ENCODE assay signal across 30 cellular contexts in the genomic region with DNA sequence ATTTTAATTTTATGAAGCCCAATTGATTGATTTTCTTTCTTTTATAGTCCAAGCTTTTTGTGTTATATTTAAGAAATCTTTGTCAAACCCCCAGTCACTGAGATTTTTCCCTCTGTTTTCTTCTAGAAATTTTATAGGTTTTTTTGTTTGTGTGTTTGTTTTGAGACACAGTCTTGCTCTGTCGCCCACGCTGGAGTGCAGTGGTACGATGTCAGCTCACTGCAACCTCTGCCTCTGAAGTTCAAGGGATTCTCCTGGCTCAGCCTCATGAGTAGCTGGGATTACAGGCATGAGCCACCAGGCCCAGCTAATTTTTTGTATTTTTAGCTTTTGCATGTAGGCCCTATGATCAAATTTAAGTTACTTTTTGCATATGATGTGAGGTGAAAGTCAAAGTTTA. TPM values are rescaled to one million over a fixed set of nuclear protein-coding genes. Genes with fewer than 3 reads are reported as not detected.
DNase-seq lines count a peak whose midpoint lies in the region; ATAC-seq, FAIRE-seq and TF ChIP-seq lines count a peak whose summit lies in the region.
"Had no signal": no experiment of that assay in that cellular context is flagged by ENCODE, and none has a peak within 500 bp of the region (broad histone marks: within the 10 kb centered on the region; RNA-seq: fewer than 3 reads in every experiment).

No MANE protein-coding gene starts in this region.

- H3K79me2 ChIP-seq in OCI-LY3 (ENCODE audit: low read length) (no peaks in the 10 kb centered on the region), HepG2 (ENCODE audit: insufficient read depth, low read length) (no peaks in the 10 kb centered on the region)

- peak overlapping the region; percentile 65 for H2AFZ ChIP-seq in OCI-LY3 (ENCODE audit: low read depth, low read length)
- H2AFZ ChIP-seq in HepG2 (ENCODE audit: low read length), result peak overlapping the region; percentile 96

- POLR2A ChIA-PET in CD8-positive, alpha-beta T cell (lab: Charles Lee), result interaction anchor here (4.9 kb wide), 1 partner anchor 20 kb away, joined by 48 read pairs; a partner anchor contains a TSS
- POLR2A ChIA-PET in HepG2 (lab: Yijun Ruan, JAX), result no interaction called here

- H3K9ac ChIP-seq in OCI-LY3 (ENCODE audit: low read length) (peak overlapping the region; percentile 57), HepG2 (ENCODE audit: insufficient read depth, low read depth, low read length) (peak overlapping the region; percentile 28; the same call in 1 of the 2 replicates)

- no peaks in the 10 kb centered on the region for H4K20me1 ChIP-seq in OCI-LY3 (ENCODE audit: insufficient read depth, low read length)
- H4K20me1 ChIP-seq in HepG2 (ENCODE audit: insufficient read depth, low read length), result no peaks in the 10 kb centered on the region

- in situ Hi-C loops in HepG2 (cut with HindIII; ENCODE audit: extremely low pct_ligation_motif_present, low pct_unique_long_range_greater_than_20kb), result no loop called here

- CTCF ChIA-PET in CD8-positive, alpha-beta T cell (lab: Charles Lee), result interaction anchor here (1.2 kb wide), 1 partner anchor 56 kb away, joined by 4 read pairs; no protein-coding TSS in a partner anchor
- CTCF ChIA-PET in HepG2 (lab: Yijun Ruan, JAX; ENCODE audit: low intra/inter-chr PET ratio, low total read pairs), result no interaction called here

- no peak for TF ChIP-seq CTCF in CD8-positive, alpha-beta T cell (IDR thresholded peaks at IDR 0.05)
- no peak for TF ChIP-seq CTCF in OCI-LY3 (IDR thresholded peaks at IDR 0.05; ENCODE audit: low read depth, low read length)
- no peak for TF ChIP-seq CTCF in HepG2 (CRISPR knock-in tag; IDR thresholded peaks at IDR 0.05)
- TF ChIP-seq CTCF in gastroesophageal sphincter (IDR thresholded peaks at IDR 0.05), result no peak

- H3K9me3 Mint-ChIP-seq in CD8-positive, alpha-beta T cell, result no peaks in the 10 kb centered on the region
- H3K9me3 Mint-ChIP-seq: activated naive CD4-positive, alpha-beta T cell treated with anti-CD3 and anti-CD28 coated beads for 36 hours; H9; stimulated activated naive B cell treated with anti-CD40 and anti-IgM and Interleukin-4, amounts not matched to agents 10 μg/mL and 1 μg/mL and 100 μg/mL, for 72 hours had no signal

- H3K36me3 ChIP-seq in CD8-positive, alpha-beta T cell (ENCODE audit: insufficient read depth, low read length), result no peaks in the 10 kb centered on the region
- H3K36me3 ChIP-seq in OCI-LY3 (replicated peaks; ENCODE audit: low read depth, low read length), result no peaks in the 10 kb centered on the region
- no peaks in the 10 kb centered on the region for H3K36me3 ChIP-seq in HepG2 (replicated peaks in 1 of 2; ENCODE audit: control insufficient read depth in 1 of 2, insufficient read depth in 2 of 2, low read length in 2 of 2)
- no peaks in the 10 kb centered on the region for H3K36me3 ChIP-seq in gastroesophageal sphincter
- H3K36me3 ChIP-seq: breast epithelium, left ventricle myocardium inferior, neutrophil, right lobe of liver had no signal

- intact Hi-C loops in CD8-positive, alpha-beta T cell (cut with DNase I, micrococcal nuclease), result no loop called here
- intact Hi-C loops in HepG2 (cut with micrococcal nuclease; ENCODE audit: unreplicated experiment), result loop anchor here (2.0 kb wide), 1 partner anchor 18 kb away; no protein-coding TSS in a partner anchor

- no peak overlapping the region for H3K27ac ChIP-seq in CD8-positive, alpha-beta T cell (ENCODE audit: low read depth, low read length)
- H3K27ac ChIP-seq in OCI-LY3 (ENCODE audit: low read length), result peak overlapping the region; percentile 71
- no peak overlapping the region for H3K27ac ChIP-seq in HepG2 (ENCODE audit: extremely low read length, insufficient read depth, low read length)
- H3K27ac ChIP-seq in gastroesophageal sphincter, result no peak overlapping the region
- H3K27ac ChIP-seq: breast epithelium, epithelial cell of prostate, HL-60, left ventricle myocardium inferior, neutrophil, right lobe of liver, RWPE1, SK-N-MC, testis had no signal

- peak overlapping the region; percentile 78 for H3K4me2 ChIP-seq in OCI-LY3 (ENCODE audit: low read length)
- H3K4me2 ChIP-seq in HepG2 (ENCODE audit: low read depth, low read length), result peak overlapping the region; percentile 50

- no peak for DNase-seq in CD8-positive, alpha-beta T cell
- DNase-seq in GM12892 (ENCODE audit: insufficient read length), result no peak
- no peak for DNase-seq in HepG2 (ENCODE audit: low spot score)
- DNase-seq in nucleus accumbens (lab: John Stamatoyannopoulos, UW), result no peak
- no peak for DNase-seq in cerebellum (ENCODE audit: low spot score)
- DNase-seq: activated naive CD4-positive, alpha-beta T cell treated with anti-CD3 and anti-CD28 coated beads for 36 hours; CD4-positive, alpha-beta T cell; effector CD4-positive, alpha-beta T cell; GDM1; glutamatergic neuron; H9; islet precursor cell; left ventricle myocardium inferior; NCI-H1105; NCI-H226; NCI-H748 treated with DMSO at 0.1 percent for 48 hours; right lobe of liver; stimulated activated CD4-positive, alpha-beta T cell treated with anti-CD3 and anti-CD28 coated beads, Interleukin-12 subunit alpha, Interleukin-12 subunit beta, amount 100 ng/mL, for 4 hours; stimulated activated CD4-positive, alpha-beta T cell treated with anti-CD3 and anti-CD28 coated beads, Interleukin-4, amount 100 ng/mL, for 1 hour; stimulated activated naive B cell treated with anti-CD40 and anti-IgM and Interleukin-4, amounts not matched to agents 10 μg/mL and 1 μg/mL and 100 μg/mL, for 72 hours; testis had no signal

- ATAC-seq in CD8-positive, alpha-beta T cell, result no peak
- no peak for ATAC-seq in HepG2
- no peak for ATAC-seq in gastroesophageal sphincter
- ATAC-seq: stimulated activated naive B cell treated with anti-CD40 and anti-IgM and Interleukin-4, amounts not matched to agents 10 μg/mL and 1 μg/mL and 100 μg/mL, for 72 hours had no signal

- TF ChIP-seq EP300 in HepG2 (IDR thresholded peaks at IDR 0.05; ENCODE audit: low read depth in 2 of 2, low read length in 2 of 2) (no peak), HepG2 (CRISPR knock-in tag; IDR thresholded peaks at IDR 0.05; ENCODE audit: borderline replicate concordance) (no peak), gastroesophageal sphincter (IDR thresholded peaks at IDR 0.05) (no peak)

- no peak overlapping the region for H3K4me3 ChIP-seq in CD8-positive, alpha-beta T cell (ENCODE audit: low read depth, low read length)
- H3K4me3 ChIP-seq in OCI-LY3 (ENCODE audit: low read length), result peak overlapping the region; percentile 59
- peak overlapping the region; percentile 46 to 49 (median 46); a peak in 5 of 6 replicates for H3K4me3 ChIP-seq in HepG2 (replicated peaks in 1 of 3; ENCODE audit: insufficient read depth in 1 of 3, low read depth in 2 of 3, low read length in 3 of 3)
- H3K4me3 ChIP-seq in gastroesophageal sphincter, result no peak overlapping the region
- H3K4me3 ChIP-seq: breast epithelium, left ventricle myocardium inferior, right lobe of liver, SK-N-MC, testis had no signal

- FAIRE-seq in GM12892 (lab: Jason Lieb, UNC), result peak; percentile 88
- no peak for FAIRE-seq in HepG2 (lab: Jason Lieb, UNC)

- TF ChIP-seq POLR2A in GM12892 (IDR thresholded peaks at IDR 0.05; ENCODE audit: low read depth, low read length) (no peak), HepG2 (IDR thresholded peaks at IDR 0.05; ENCODE audit: insufficient read depth in 1 of 2, low read depth in 2 of 2, low read length in 2 of 2) (no peak), gastroesophageal sphincter (IDR thresholded peaks at IDR 0.05) (no peak)

- WGBS in HepG2 (ENCODE audit: low lambda C conversion rate), result 30% methylated on average over 3 of the region's 3 CpGs
- WGBS in gastroesophageal sphincter (ENCODE audit: low coverage in 1 of 2), 2 donors, result 78 to 100% methylated on average over 1 to 3 of the region's 3 CpGs

- TF ChIP-seq RAD21 in HepG2 (CRISPR knock-in tag; IDR thresholded peaks at IDR 0.05), result no peak

- H3K27me3 Mint-ChIP-seq in CD8-positive, alpha-beta T cell (ENCODE audit: low read depth), result no peaks in the 10 kb centered on the region
- H3K27me3 Mint-ChIP-seq: CD4-positive, alpha-beta T cell; progenitor cell of endocrine pancreas; stimulated activated naive B cell treated with anti-CD40 and anti-IgM and Interleukin-4, amounts not matched to agents 10 μg/mL and 1 μg/mL and 100 μg/mL, for 72 hours had no signal

- H3K4me1 Mint-ChIP-seq in CD8-positive, alpha-beta T cell (ENCODE audit: low read depth), result peaks cover 39% of the 10 kb centered on the region
- H3K4me1 Mint-ChIP-seq: H9 had no signal

- peak overlapping the region; percentile 14 for H3K27ac Mint-ChIP-seq in CD8-positive, alpha-beta T cell
- H3K27ac Mint-ChIP-seq: activated naive CD4-positive, alpha-beta T cell treated with anti-CD3 and anti-CD28 coated beads for 36 hours; H9; progenitor cell of endocrine pancreas; stimulated activated naive B cell treated with anti-CD40 and anti-IgM and Interleukin-4, amounts not matched to agents 10 μg/mL and 1 μg/mL and 100 μg/mL, for 72 hours had no signal

- no peaks in the 10 kb centered on the region for H3K27me3 ChIP-seq in CD8-positive, alpha-beta T cell (ENCODE audit: insufficient read depth, low read length)
- H3K27me3 ChIP-seq in OCI-LY3 (ENCODE audit: low read depth, low read length) (no peaks in the 10 kb centered on the region), HepG2 (ENCODE audit: control insufficient read depth in 1 of 2, insufficient read depth in 2 of 2, low read length in 2 of 2) (peaks cover 0 to 3% of the 10 kb centered on the region in 2 experiments; a peak in 2 of 5 replicates), gastroesophageal sphincter (no peaks in the 10 kb centered on the region)
- H3K27me3 ChIP-seq: breast epithelium, neutrophil, right lobe of liver, testis had no signal

- no TSS peak for BruUV-seq in HepG2 (replicated peaks; lab: Mats Ljungman, UMichigan)

- H3K9me3 ChIP-seq in CD8-positive, alpha-beta T cell (ENCODE audit: low read length), result no peaks in the 10 kb centered on the region
- H3K9me3 ChIP-seq in OCI-LY3 (ENCODE audit: insufficient read depth, low read length) (no peaks in the 10 kb centered on the region; the same call in 1 of the 2 replicates), HepG2 (ENCODE audit: low read length) (no peaks in the 10 kb centered on the region), gastroesophageal sphincter (no peaks in the 10 kb centered on the region)
- H3K9me3 ChIP-seq: breast epithelium, left ventricle myocardium inferior, neutrophil, right lobe of liver, testis had no signal

- no peaks in the 10 kb centered on the region for H3K36me3 Mint-ChIP-seq in CD8-positive, alpha-beta T cell
- H3K36me3 Mint-ChIP-seq: stimulated activated naive B cell treated with anti-CD40 and anti-IgM and Interleukin-4, amounts not matched to agents 10 μg/mL and 1 μg/mL and 100 μg/mL, for 72 hours had no signal

- H3K4me1 ChIP-seq in CD8-positive, alpha-beta T cell (ENCODE audit: insufficient read depth, low read length), result peaks cover 28% of the 10 kb centered on the region
- H3K4me1 ChIP-seq in OCI-LY3 (ENCODE audit: low read length) (peaks cover 94% of the 10 kb centered on the region), HepG2 (ENCODE audit: insufficient read depth, low read length) (no peaks in the 10 kb centered on the region), gastroesophageal sphincter (no peaks in the 10 kb centered on the region)
- H3K4me1 ChIP-seq: breast epithelium, left ventricle myocardium inferior, right lobe of liver, testis had no signal

- no peak overlapping the region for H3K4me3 Mint-ChIP-seq in CD8-positive, alpha-beta T cell
- H3K4me3 Mint-ChIP-seq: activated naive CD4-positive, alpha-beta T cell treated with anti-CD3 and anti-CD28 coated beads for 36 hours; H9 had no signal

RNA-seq across cellular contexts. Expression of a gene that starts 20.9 kb away (rescaled TPM):
- total RNA-seq in CD8-positive, alpha-beta T cell, result 100 to 1,000 TPM; 129 to 135 TPM
- polyA plus RNA-seq in GM12892 (2012; ENCODE audit: missing spikeins), result 61.2 TPM
- 21.7 and 40.9 TPM in 2 replicates for total RNA-seq in HepG2 (2016; rRNA removed; fragmentation: Illumina TruSeq; extraction: Trizol)
- 390 and 448 TPM in 2 replicates for total RNA-seq in HepG2 (2016; cell fraction: cytosol; rRNA removed; fragmentation: Illumina TruSeq; extraction: Trizol; ENCODE audit: low read depth)
- 20.3 and 39.8 TPM in 2 replicates for total RNA-seq in HepG2 (2016; cell fraction: insoluble cytoplasmic fraction; rRNA removed; fragmentation: Illumina TruSeq; extraction: Trizol)
- total RNA-seq in HepG2 (2016; cell fraction: membrane; rRNA removed; fragmentation: Illumina TruSeq; extraction: Trizol), result 97.2 and 111 TPM in 2 replicates
- total RNA-seq in HepG2 (2016; cell fraction: nucleus; rRNA removed; fragmentation: Illumina TruSeq; extraction: Trizol), result 53.9 and 55.5 TPM in 2 replicates
- 5.0 and 5.9 TPM in 2 replicates for polyA plus RNA-seq in HepG2 (2011; rRNA removed)
- 2.2 and 4.6 TPM in 2 replicates for polyA plus RNA-seq in HepG2 (2011; cell fraction: cytosol; rRNA removed)
- 9.7 and 13.6 TPM in 2 replicates for polyA plus RNA-seq in HepG2 (2011; cell fraction: nucleus; rRNA removed)
- 11.4 and 16.7 TPM in 2 replicates for polyA plus RNA-seq in HepG2 (2012)
- 0.57 and 0.69 TPM in 2 replicates for polyA plus RNA-seq in HepG2 (2016; cell fraction: cytosol; fragmentation: Illumina TruSeq; extraction: Trizol; ENCODE audit: low read depth)
- 7.5 and 10.8 TPM in 2 replicates for polyA plus RNA-seq in HepG2 (2016; cell fraction: insoluble cytoplasmic fraction; fragmentation: Illumina TruSeq; extraction: Trizol; ENCODE audit: low read depth)
- polyA plus RNA-seq in HepG2 (2016; cell fraction: membrane; fragmentation: Illumina TruSeq; extraction: Trizol; ENCODE audit: low read depth), result 1.5 TPM in 2 replicates
- polyA plus RNA-seq in HepG2 (2016; cell fraction: nucleus; fragmentation: Illumina TruSeq; extraction: Trizol; ENCODE audit: insufficient read depth, low read depth), result 24.1 and 28.3 TPM in 2 replicates
- polyA minus RNA-seq in HepG2 (2011; rRNA and poly(A)+ RNA removed; ENCODE audit: low replicate concordance), result 8.0 and 9.7 TPM in 2 replicates
- 8.8 and 18.1 TPM in 2 replicates for polyA minus RNA-seq in HepG2 (2011; cell fraction: cytosol; rRNA and poly(A)+ RNA removed)
- polyA minus RNA-seq in HepG2 (2011; cell fraction: nucleus; rRNA and poly(A)+ RNA removed), result 85.0 and 102 TPM in 2 replicates
- total RNA-seq in gastroesophageal sphincter, result 100 to 1,000 TPM in 1 of 4 donors, 10 to 100 TPM in 3; 55.1 to 120 (median 85.5) TPM
- 107 TPM for total RNA-seq in cerebellum

Comparison
In these comparisons a context has a peak if more than half of its experiments do, and no peak if none do; other contexts are left out.
1. H3K4me3 ChIP-seq: peak in OCI-LY3 (single experiment) and HepG2 (3 of 3); none in CD8-positive, alpha-beta T cell (single experiment) and gastroesophageal sphincter (0 of 2).